ENCODE assay signal across 2 cellular contexts in the genomic region with DNA sequence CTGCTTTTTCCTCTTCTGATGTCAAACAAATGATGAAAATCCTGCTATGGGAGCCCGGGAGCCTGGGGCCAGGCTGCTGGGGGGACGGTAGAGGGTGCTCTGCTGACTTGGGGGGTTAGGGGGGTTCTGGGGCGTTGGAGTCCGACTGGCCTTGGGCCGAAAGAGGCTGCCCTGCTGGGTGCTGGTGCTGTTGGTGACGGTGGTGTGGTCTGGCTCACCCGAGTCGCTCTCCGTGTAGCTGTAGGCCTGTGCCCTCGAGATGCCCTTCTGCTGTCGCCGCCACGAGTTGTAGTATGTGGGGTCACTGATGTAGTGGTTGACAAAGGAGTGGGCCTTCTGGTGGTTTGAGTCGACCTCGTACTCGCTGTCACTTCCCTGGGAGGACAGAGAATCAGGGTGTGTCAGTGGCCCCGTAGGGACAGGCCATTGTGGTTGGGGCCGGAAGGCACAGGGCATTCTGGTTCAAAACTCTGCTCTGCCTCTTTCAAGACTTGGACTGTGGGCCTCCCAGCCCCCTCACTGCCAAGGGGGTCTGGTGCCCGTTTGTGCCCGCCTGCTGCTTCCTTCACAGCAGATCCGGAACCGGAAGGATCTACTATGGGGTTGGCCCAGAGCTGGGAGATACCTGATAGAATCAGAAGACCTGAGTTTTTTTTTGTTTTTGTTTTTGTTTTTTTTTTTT.
TF ChIP-seq lines count a peak whose summit lies in the region.

No MANE protein-coding gene starts in this region.

TF ChIP-seq in A549, 52 proteins besides CTCF, POLR2A, EP300 and RAD21 (continued from another document):
- TF ChIP-seq, protein P1, sequence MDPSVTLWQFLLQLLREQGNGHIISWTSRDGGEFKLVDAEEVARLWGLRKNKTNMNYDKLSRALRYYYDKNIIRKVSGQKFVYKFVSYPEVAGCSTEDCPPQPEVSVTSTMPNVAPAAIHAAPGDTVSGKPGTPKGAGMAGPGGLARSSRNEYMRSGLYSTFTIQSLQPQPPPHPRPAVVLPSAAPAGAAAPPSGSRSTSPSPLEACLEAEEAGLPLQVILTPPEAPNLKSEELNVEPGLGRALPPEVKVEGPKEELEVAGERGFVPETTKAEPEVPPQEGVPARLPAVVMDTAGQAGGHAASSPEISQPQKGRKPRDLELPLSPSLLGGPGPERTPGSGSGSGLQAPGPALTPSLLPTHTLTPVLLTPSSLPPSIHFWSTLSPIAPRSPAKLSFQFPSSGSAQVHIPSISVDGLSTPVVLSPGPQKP (IDR thresholded peaks at IDR 0.05; ENCODE audit: low read depth, low read length): no peak
- TF ChIP-seq NR3C1 (IDR thresholded peaks at IDR 0.05): no peak

TF ChIP-seq in WTC11, 78 proteins besides CTCF, POLR2A, EP300 and RAD21 (continued from another document):
- TF ChIP-seq, protein P2, sequence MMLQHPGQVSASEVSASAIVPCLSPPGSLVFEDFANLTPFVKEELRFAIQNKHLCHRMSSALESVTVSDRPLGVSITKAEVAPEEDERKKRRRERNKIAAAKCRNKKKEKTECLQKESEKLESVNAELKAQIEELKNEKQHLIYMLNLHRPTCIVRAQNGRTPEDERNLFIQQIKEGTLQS (CRISPR knock-in tag; conservative IDR thresholded peaks at IDR 0.05): no peak
TF ChIP-seq in WTC11: peak in this region for 0.
